ENCODE assay signal across 19 cellular contexts in genomic region chr6:32073066-32073465, GRCh38. TPM values are rescaled to one million over a fixed set of nuclear protein-coding genes. Genes with fewer than 3 reads are reported as not detected.
DNase-seq lines count a peak whose midpoint lies in the region; ATAC-seq and TF ChIP-seq lines count a peak whose summit lies in the region.
"Had no signal": no experiment of that assay in that cellular context is flagged by ENCODE, and none has a peak within 500 bp of the region (broad histone marks: within the 10 kb centered on the region; RNA-seq: fewer than 3 reads in every experiment).

No MANE protein-coding gene starts in this region.

- H3K4me1 ChIP-seq in GM23338 (ENCODE audit: insufficient read depth) (no peaks in the 10 kb centered on the region; the same call in 1 of the 2 replicates), SJCRH30 (peaks cover 48% of the 10 kb centered on the region)
- H3K4me1 ChIP-seq: BLaER1 had no signal

- TF ChIP-seq CTCF in GM23338 (conservative IDR thresholded peaks at IDR 0.05; ENCODE audit: low read depth in 2 of 2) (no peak), osteocyte (IDR thresholded peaks at IDR 0.05) (no peak)

- no peak overlapping the region for H2AFZ ChIP-seq in GM23338

- peak; percentile 27 for ATAC-seq in GM23338
- ATAC-seq: K562, Right ventricle myocardium inferior had no signal

- no peaks in the 10 kb centered on the region for H3K79me2 ChIP-seq in GM23338 (replicated peaks; ENCODE audit: insufficient read depth)

- DNase-seq in NCI-H1417 (lab: John Stamatoyannopoulos, UW) (peak in 2 of 3 experiments; percentile 2 to 44), NCI-H1417 treated with DMSO at 0.1 percent for 48 hours (lab: John Stamatoyannopoulos, UW) (no peak), GM23338 (ENCODE audit: low spot score) (no peak), SJCRH30 (peak; percentile 77 to 87), osteocyte (ENCODE audit: extremely low spot score, unreplicated experiment) (no peak), AG20443 (ENCODE audit: low spot score) (no peak), NCI-H2029 (lab: John Stamatoyannopoulos, UW) (no peak), COLO829 (ENCODE audit: low spot score) (no peak)
- DNase-seq: CD8-positive, alpha-beta memory T cell; DMS153; NCI-H1048; NCI-H1694; NCI-H510A; SK-N-SH; T-helper 1 cell had no signal

- H3K9me2 ChIP-seq in GM23338 (ENCODE audit: insufficient read depth) = no peaks in the 10 kb centered on the region
- H3K9me2 ChIP-seq: SK-N-SH had no signal

- H3K27ac Mint-ChIP-seq in GM23338 (peak overlapping the region; percentile 28; the same call in 1 of the 2 replicates), osteocyte (ENCODE audit: unreplicated experiment) (peak overlapping the region; percentile 9)
- H3K27ac Mint-ChIP-seq: CD8-positive, alpha-beta memory T cell had no signal

- H3K36me3 Mint-ChIP-seq in GM23338 (ENCODE audit: low read depth) = no peaks in the 10 kb centered on the region; the same call in 2 of the 3 replicates
- H3K36me3 Mint-ChIP-seq in osteocyte (ENCODE audit: unreplicated experiment) = no peaks in the 10 kb centered on the region
- H3K36me3 Mint-ChIP-seq: CD8-positive, alpha-beta memory T cell had no signal

- H3K27me3 Mint-ChIP-seq in GM23338 (ENCODE audit: insufficient read depth, low read depth, poor library complexity) = peaks cover 13% of the 10 kb centered on the region
- peaks cover 3% of the 10 kb centered on the region for H3K27me3 Mint-ChIP-seq in osteocyte (ENCODE audit: unreplicated experiment)

- H3K4me1 Mint-ChIP-seq in GM23338 (peaks cover 20% of the 10 kb centered on the region), osteocyte (ENCODE audit: unreplicated experiment) (peaks cover 40% of the 10 kb centered on the region)
- H3K4me1 Mint-ChIP-seq: CD8-positive, alpha-beta memory T cell had no signal

- no peaks in the 10 kb centered on the region for H3K36me3 ChIP-seq in GM23338 (ENCODE audit: insufficient read depth)
- no peaks in the 10 kb centered on the region for H3K36me3 ChIP-seq in SJCRH30
- H3K36me3 ChIP-seq: BLaER1 had no signal

- H3K27me3 ChIP-seq in GM23338 (ENCODE audit: insufficient read depth) (no peaks in the 10 kb centered on the region), SJCRH30 (no peaks in the 10 kb centered on the region)
- H3K27me3 ChIP-seq: BLaER1 had no signal

- H3K9me3 ChIP-seq in SJCRH30 (replicated peaks) = no peaks in the 10 kb centered on the region
- H3K9me3 ChIP-seq: BLaER1, SK-N-SH had no signal

- H3K4me3 Mint-ChIP-seq in GM23338 (no peak overlapping the region), osteocyte (ENCODE audit: unreplicated experiment) (no peak overlapping the region)
- H3K4me3 Mint-ChIP-seq: CD8-positive, alpha-beta memory T cell had no signal

- H4K20me1 ChIP-seq in GM23338 (replicated peaks; ENCODE audit: insufficient read depth) = no peaks in the 10 kb centered on the region
- H4K20me1 ChIP-seq: BLaER1 had no signal

- H3K9me3 Mint-ChIP-seq in GM23338 (no peaks in the 10 kb centered on the region), osteocyte (ENCODE audit: unreplicated experiment) (no peaks in the 10 kb centered on the region)
- H3K9me3 Mint-ChIP-seq: CD8-positive, alpha-beta memory T cell had no signal

- H3F3A ChIP-seq in GM23338 (replicated peaks; ENCODE audit: low read depth) = no peaks in the 10 kb centered on the region

- H3K4me2 ChIP-seq in GM23338 = no peak overlapping the region
- H3K4me2 ChIP-seq: BLaER1, SK-N-SH had no signal

- no peak overlapping the region for H3K27ac ChIP-seq in GM23338 (ENCODE audit: low read depth)
- peak overlapping the region; percentile 19; the same call in 1 of the 2 replicates for H3K27ac ChIP-seq in SJCRH30
- H3K27ac ChIP-seq: 22Rv1, BLaER1 had no signal

- H3K4me3 ChIP-seq in GM23338 (no peak overlapping the region), SJCRH30 (no peak overlapping the region)
- H3K4me3 ChIP-seq: BLaER1, K562 had no signal

TF ChIP-seq in GM23338, 12 proteins besides CTCF, POLR2A, EP300 and RAD21:
- TF ChIP-seq ETS1 (IDR thresholded peaks at IDR 0.05) (no peak), EZH2phosphoT487 (IDR thresholded peaks at IDR 0.05; ENCODE audit: unreplicated experiment) (no peak), EZH2 (IDR thresholded peaks at IDR 0.05; ENCODE audit: low read depth, unreplicated experiment) (no peak)

RNA-seq across cellular contexts. Expression of gene CYP21A2, which starts 34.9 kb away (rescaled TPM):
- total RNA-seq in GM23338 (2014; rRNA removed; shearing (Covaris generic)) = not detected in 2 replicates
- polyA plus RNA-seq in GM23338 (2016; fragmentation: Nextera tagmentation; extraction: Ambion mirVana) = 0.10 TPM in 1 of 2 replicates, not detected in the other
- total RNA-seq in SJCRH30 (2014; rRNA removed; shearing (Covaris generic)) = 0.08 TPM in 1 of 2 replicates, not detected in the other
- 0.30 and 0.44 TPM in 2 replicates for total RNA-seq in osteocyte
- polyA plus RNA-seq: CD8-positive, alpha-beta memory T cell; SK-N-SH had no signal

RNA-seq across cellular contexts. Expression of gene TNXB, which starts 36.1 kb away (rescaled TPM):
- 3.4 and 6.0 TPM in 2 replicates for total RNA-seq in GM23338 (2014; rRNA removed; shearing (Covaris generic))
- 1.1 and 2.0 TPM in 2 replicates for polyA plus RNA-seq in GM23338 (2016; fragmentation: Nextera tagmentation; extraction: Ambion mirVana)
- 1.6 and 3.3 TPM in 2 replicates for total RNA-seq in SJCRH30 (2014; rRNA removed; shearing (Covaris generic))
- total RNA-seq in osteocyte = 13.1 and 13.9 TPM in 2 replicates
- polyA plus RNA-seq: CD8-positive, alpha-beta memory T cell had no signal

RNA-seq across cellular contexts. Expression of gene ATF6B, which starts 55.0 kb away (rescaled TPM):
- 21.7 and 24.9 TPM in 2 replicates for total RNA-seq in GM23338 (2014; rRNA removed; shearing (Covaris generic))
- 25.9 and 26.1 TPM in 2 replicates for polyA plus RNA-seq in GM23338 (2016; fragmentation: Nextera tagmentation; extraction: Ambion mirVana)
- 26.1 and 33.0 TPM in 2 replicates for total RNA-seq in SJCRH30 (2014; rRNA removed; shearing (Covaris generic))
- 109 and 116 TPM in 2 replicates for total RNA-seq in osteocyte

RNA-seq across cellular contexts. Expression of gene FKBPL, which starts 57.0 kb away (rescaled TPM):
- total RNA-seq in GM23338 (2014; rRNA removed; shearing (Covaris generic)) = 6.4 and 7.5 TPM in 2 replicates
- 7.6 and 9.6 TPM in 2 replicates for polyA plus RNA-seq in GM23338 (2016; fragmentation: Nextera tagmentation; extraction: Ambion mirVana)
- 8.2 and 8.7 TPM in 2 replicates for total RNA-seq in SJCRH30 (2014; rRNA removed; shearing (Covaris generic))
- total RNA-seq in osteocyte = 5.3 and 7.5 TPM in 2 replicates

RNA-seq across cellular contexts. Expression of gene C4B, which starts 58.5 kb away (rescaled TPM):
- 0.39 TPM in 1 of 2 replicates, not detected in the other for total RNA-seq in GM23338 (2014; rRNA removed; shearing (Covaris generic))
- 0.19 and 0.57 TPM in 2 replicates for polyA plus RNA-seq in GM23338 (2016; fragmentation: Nextera tagmentation; extraction: Ambion mirVana)
- total RNA-seq in SJCRH30 (2014; rRNA removed; shearing (Covaris generic)) = 1.2 and 1.8 TPM in 2 replicates
- 10.5 and 11.8 TPM in 2 replicates for total RNA-seq in osteocyte

Comparison
In these comparisons a context has a peak if more than half of its experiments do, and no peak if none do; other contexts are left out.
1. DNase-seq: peak in NCI-H1417 (2 of 3) and SJCRH30 (2 of 2); none in NCI-H1417 treated with DMSO at 0.1 percent for 48 hours (single experiment), GM23338 (single experiment), osteocyte (single experiment), AG20443 (single experiment), NCI-H2029 (single experiment) and COLO829 (single experiment).